Comparison of ENCODE assay signal across 35 cellular contexts in the genomic region with DNA sequence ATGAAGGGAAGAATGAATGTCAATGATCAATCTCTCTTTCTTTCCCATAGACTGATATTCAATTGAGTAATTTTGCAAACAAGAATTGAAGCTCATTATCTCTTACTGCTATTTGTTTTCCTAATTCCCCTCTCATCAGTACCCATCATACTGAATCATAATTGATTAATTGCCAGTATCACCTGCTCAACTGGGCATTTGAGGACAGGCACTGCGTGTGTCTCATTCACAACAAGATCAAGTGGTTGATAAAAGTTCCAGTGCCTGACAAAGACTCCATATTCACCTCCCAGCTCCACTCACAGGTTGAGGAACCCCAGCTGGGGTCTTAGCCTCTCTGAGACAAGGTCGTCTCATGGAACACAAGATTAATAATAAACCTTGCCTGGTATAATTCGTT.
"Had no signal": no experiment of that assay in that cellular context is flagged by ENCODE, and none has a peak within 500 bp of the region (broad histone marks: within the 10 kb centered on the region; RNA-seq: fewer than 3 reads in every experiment).

No MANE protein-coding gene starts in this region.

- H3K36me3 ChIP-seq: MG63 had no signal

- DNase-seq: Karpas-422, Kasumi-1, MG63, MM.1S, MV-4-11, NCI-H1048, NCI-H1092, NCI-H1092 treated with DMSO at 0.1 percent for 48 hours, NCI-H1105, NCI-H1105 treated with DMSO at 0.1 percent for 48 hours, NCI-H1417, NCI-H1417 treated with DMSO at 0.1 percent for 48 hours, NCI-H1436, NCI-H1436 treated with DMSO at 0.1 percent for 48 hours, NCI-H146, NCI-H1694, NCI-H1694 treated with DMSO at 0.1 percent for 48 hours, NCI-H187, NCI-H187 treated with DMSO at 0.1 percent for 48 hours, NCI-H1930, NCI-H2029, NCI-H2081, NCI-H2081 treated with DMSO at 0.1 percent for 48 hours, NCI-H2107, NCI-H2171, NCI-H2171 treated with DMSO at 0.1 percent for 48 hours, NCI-H2227 treated with DMSO at 0.1 percent for 48 hours, NCI-H226, NCI-H345, NCI-H446, NCI-H446 treated with DMSO at 0.1 percent for 48 hours, NCI-H510A, NCI-H510A treated with DMSO at 0.1 percent for 48 hours, NCI-H524, NCI-H524 treated with DMSO at 0.1 percent for 48 hours had no signal

- H3K4me3 ChIP-seq: MG63 had no signal

- H3K27me3 ChIP-seq: MG63 had no signal
